In genomic region chr19:40380199-40381037, GRCh38 we compare ENCODE assay signal across 25 cellular contexts. TPM values are rescaled to one million over a fixed set of nuclear protein-coding genes. Genes with fewer than 3 reads are reported as not detected.
DNase-seq lines count a peak whose midpoint lies in the region; ATAC-seq, FAIRE-seq and TF ChIP-seq lines count a peak whose summit lies in the region.
"Had no signal": no experiment of that assay in that cellular context is flagged by ENCODE, and none has a peak within 500 bp of the region (broad histone marks: within the 10 kb centered on the region; RNA-seq: fewer than 3 reads in every experiment).

No MANE protein-coding gene starts in this region.

- BruUV-seq in HepG2 (replicated peaks; lab: Mats Ljungman, UMichigan), result no TSS peak

- no peaks in the 10 kb centered on the region for H3K79me2 ChIP-seq in HepG2 (ENCODE audit: insufficient read depth, low read length)

- no peaks in the 10 kb centered on the region for H3K9me3 Mint-ChIP-seq in effector memory CD8-positive, alpha-beta T cell
- H3K9me3 Mint-ChIP-seq: CD8-positive, alpha-beta memory T cell; GM23338; IgD-negative memory B cell had no signal

- POLR2A ChIA-PET in HEK293 (lab: Yijun Ruan, JAX) (interaction anchor here (0.6 to 2.1 kb wide), 7 partner anchors 9 to 1928 kb away, joined by 3 to 10 read pairs (median 5); partner anchors contain the start of genes C19orf47, PLD3 and SERTAD1), HepG2 (lab: Yijun Ruan, JAX) (no interaction called here)

- H4K20me1 ChIP-seq in HepG2 (ENCODE audit: insufficient read depth, low read length), result no peaks in the 10 kb centered on the region

- H3K27me3 ChIP-seq in HepG2 (ENCODE audit: control insufficient read depth in 1 of 2, insufficient read depth in 2 of 2, low read length in 2 of 2), result no peaks in the 10 kb centered on the region
- H3K27me3 ChIP-seq: BE2C had no signal

- no peak overlapping the region for H3K4me3 Mint-ChIP-seq in effector memory CD8-positive, alpha-beta T cell
- H3K4me3 Mint-ChIP-seq: CD14-positive monocyte; CD8-positive, alpha-beta memory T cell; GM23338 had no signal

- TF ChIP-seq POLR2A in HepG2 (IDR thresholded peaks at IDR 0.05; ENCODE audit: insufficient read depth in 1 of 2, low read depth in 2 of 2, low read length in 2 of 2), result no peak

- in situ Hi-C loops in HepG2 (cut with HindIII; ENCODE audit: extremely low pct_ligation_motif_present, low pct_unique_long_range_greater_than_20kb), result no loop called here

- DNase-seq in DMS53 (lab: John Stamatoyannopoulos, UW), result peak; percentile 15
- no peak for DNase-seq in DMS53 treated with DMSO at 0.1 percent for 48 hours (lab: John Stamatoyannopoulos, UW; ENCODE audit: unreplicated experiment)
- no peak for DNase-seq in HepG2 (ENCODE audit: low spot score)
- DNase-seq in urothelium cell line (ENCODE audit: low spot score), result no peak
- DNase-seq in effector memory CD8-positive, alpha-beta T cell, result no peak
- DNase-seq: ACHN; BE2C; CD8-positive, alpha-beta memory T cell; HCEC 1CT; NCI-H1048; NCI-H1417; NCI-H1694; NCI-H2029 treated with DMSO at 0.1 percent for 48 hours; NCI-H2227 treated with DMSO at 0.1 percent for 48 hours; NCI-H526 treated with DMSO at 0.1 percent for 48 hours; SIG-M5 had no signal

- no peak overlapping the region for H2AFZ ChIP-seq in HepG2 (ENCODE audit: low read length)
- H2AFZ ChIP-seq: GM23338 had no signal

- H3K27ac ChIP-seq in HEK293 (ENCODE audit: extremely low read depth, low read depth, low read length) (peak overlapping the region; percentile 16; the same call in 1 of the 2 replicates), HepG2 (ENCODE audit: extremely low read length, insufficient read depth, low read length) (no peak overlapping the region)
- H3K27ac ChIP-seq: 22Rv1, SK-N-MC had no signal

- TF ChIP-seq CTCF in HEK293 (tag by site-specific recombination; IDR thresholded peaks at IDR 0.05), result no peak
- TF ChIP-seq CTCF in HepG2 (CRISPR knock-in tag; IDR thresholded peaks at IDR 0.05), result no peak

- no peaks in the 10 kb centered on the region for H3K9me3 ChIP-seq in HEK293 (ENCODE audit: control insufficient read depth, insufficient read depth, low read depth, low read length)
- no peaks in the 10 kb centered on the region for H3K9me3 ChIP-seq in HepG2 (ENCODE audit: low read length)
- H3K9me3 ChIP-seq: BE2C had no signal

- H3K4me1 ChIP-seq in HEK293 (ENCODE audit: control insufficient read depth, insufficient read depth, low read length) (no peaks in the 10 kb centered on the region), HepG2 (ENCODE audit: insufficient read depth, low read length) (peaks cover 8% of the 10 kb centered on the region; the same call in 1 of the 2 replicates)
- H3K4me1 ChIP-seq: BE2C had no signal

- FAIRE-seq in HepG2 (lab: Jason Lieb, UNC) (no peak), urothelium cell line (lab: Jason Lieb, UNC) (peak; percentile 17)

- H3K4me1 Mint-ChIP-seq in effector memory CD8-positive, alpha-beta T cell (ENCODE audit: low read depth in 2 of 2), result peaks cover 0 to 3% of the 10 kb centered on the region in 2 donors
- H3K4me1 Mint-ChIP-seq: CD14-positive monocyte; CD8-positive, alpha-beta memory T cell; IgD-negative memory B cell had no signal

- intact Hi-C loops in HepG2 (cut with micrococcal nuclease; ENCODE audit: unreplicated experiment), result no loop called here

- no peak for TF ChIP-seq EP300 in HepG2 (IDR thresholded peaks at IDR 0.05; ENCODE audit: low read depth in 2 of 2, low read length in 2 of 2)
- no peak for TF ChIP-seq EP300 in HepG2 (CRISPR knock-in tag; IDR thresholded peaks at IDR 0.05; ENCODE audit: borderline replicate concordance)

- H3K4me2 ChIP-seq in HepG2 (ENCODE audit: low read depth, low read length), result no peak overlapping the region
- H3K4me2 ChIP-seq: GM23338 had no signal

- no peak overlapping the region for H3K4me3 ChIP-seq in HEK293 (ENCODE audit: low read depth, low read length)
- H3K4me3 ChIP-seq in HepG2 (replicated peaks in 1 of 3; ENCODE audit: insufficient read depth in 1 of 3, low read depth in 2 of 3, low read length in 3 of 3), result no peak overlapping the region
- H3K4me3 ChIP-seq: GM23338, SK-N-MC had no signal

- no peak overlapping the region for H3K9ac ChIP-seq in HepG2 (ENCODE audit: insufficient read depth, low read depth, low read length)

- no peak for ATAC-seq in HepG2
- no peak for ATAC-seq in effector memory CD8-positive, alpha-beta T cell (replicated peaks)
- ATAC-seq in GM19023 (IDR thresholded peaks at IDR 0.05; ENCODE audit: unreplicated experiment), result no peak
- ATAC-seq: Panc1 had no signal

- no peaks in the 10 kb centered on the region for H3K27me3 Mint-ChIP-seq in effector memory CD8-positive, alpha-beta T cell
- H3K27me3 Mint-ChIP-seq: IgD-negative memory B cell had no signal

- TF ChIP-seq RAD21 in HepG2 (CRISPR knock-in tag; IDR thresholded peaks at IDR 0.05), result no peak

- H3K27ac Mint-ChIP-seq in effector memory CD8-positive, alpha-beta T cell, result peak overlapping the region in 1 of 2 donors; percentile 63
- H3K27ac Mint-ChIP-seq: GM23338 had no signal

- WGBS in HepG2 (ENCODE audit: low lambda C conversion rate), result 90% methylated on average over 10 of the region's 37 CpGs

- CTCF ChIA-PET in HEK293 (lab: Yijun Ruan, JAX), result interaction anchor here (0.6 to 3.3 kb wide), 6 partner anchors 28 to 880 kb away, joined by 3 to 14 read pairs (median 3); no protein-coding TSS in a partner anchor
- CTCF ChIA-PET in HepG2 (lab: Yijun Ruan, JAX; ENCODE audit: low intra/inter-chr PET ratio, low total read pairs), result no interaction called here

- H3K36me3 ChIP-seq in HEK293 (ENCODE audit: control insufficient read depth in 2 of 2, insufficient read depth in 1 of 2, low read length in 2 of 2) (peaks cover 5 to 36% of the 10 kb centered on the region in 2 experiments; a peak in 2 of 3 replicates), HepG2 (replicated peaks in 1 of 2; ENCODE audit: control insufficient read depth in 1 of 2, insufficient read depth in 2 of 2, low read length in 2 of 2) (no peaks in the 10 kb centered on the region; a peak in 1 of 5 replicates)

- peaks cover 5% of the 10 kb centered on the region for H3K36me3 Mint-ChIP-seq in effector memory CD8-positive, alpha-beta T cell (ENCODE audit: insufficient read depth)

RNA-seq across cellular contexts. Expression of gene HIPK4, which starts 9.6 kb away (rescaled TPM):
- not detected in 2 replicates for total RNA-seq in HepG2 (2016; rRNA removed; fragmentation: Illumina TruSeq; extraction: Trizol)
- not detected in 2 replicates for total RNA-seq in HepG2 (2016; cell fraction: cytosol; rRNA removed; fragmentation: Illumina TruSeq; extraction: Trizol; ENCODE audit: low read depth)
- not detected in 2 replicates for total RNA-seq in HepG2 (2016; cell fraction: insoluble cytoplasmic fraction; rRNA removed; fragmentation: Illumina TruSeq; extraction: Trizol)
- not detected in 2 replicates for total RNA-seq in HepG2 (2016; cell fraction: membrane; rRNA removed; fragmentation: Illumina TruSeq; extraction: Trizol)
- total RNA-seq in HepG2 (2016; cell fraction: nucleus; rRNA removed; fragmentation: Illumina TruSeq; extraction: Trizol), result not detected in 2 replicates
- polyA plus RNA-seq in HepG2 (2011; rRNA removed), result 0.03 TPM in 1 of 2 replicates, not detected in the other
- 0.03 TPM in 1 of 2 replicates, not detected in the other for polyA plus RNA-seq in HepG2 (2011; cell fraction: cytosol; rRNA removed)
- not detected in 2 replicates for polyA plus RNA-seq in HepG2 (2011; cell fraction: nucleus; rRNA removed)
- not detected in 2 replicates for polyA plus RNA-seq in HepG2 (2012)
- not detected in 2 replicates for polyA plus RNA-seq in HepG2 (2016; cell fraction: cytosol; fragmentation: Illumina TruSeq; extraction: Trizol; ENCODE audit: low read depth)
- not detected in 2 replicates for polyA plus RNA-seq in HepG2 (2016; cell fraction: insoluble cytoplasmic fraction; fragmentation: Illumina TruSeq; extraction: Trizol; ENCODE audit: low read depth)
- not detected in 2 replicates for polyA plus RNA-seq in HepG2 (2016; cell fraction: membrane; fragmentation: Illumina TruSeq; extraction: Trizol; ENCODE audit: low read depth)
- not detected in 2 replicates for polyA plus RNA-seq in HepG2 (2016; cell fraction: nucleus; fragmentation: Illumina TruSeq; extraction: Trizol; ENCODE audit: insufficient read depth, low read depth)
- 0.07 TPM in 1 of 2 replicates, not detected in the other for polyA minus RNA-seq in HepG2 (2011; rRNA and poly(A)+ RNA removed; ENCODE audit: low replicate concordance)
- polyA minus RNA-seq in HepG2 (2011; cell fraction: cytosol; rRNA and poly(A)+ RNA removed), result not detected in 2 replicates
- polyA minus RNA-seq in HepG2 (2011; cell fraction: nucleus; rRNA and poly(A)+ RNA removed), result not detected in 2 replicates
- total RNA-seq: CD8-positive, alpha-beta memory T cell; NCI-H460 had no signal
- polyA plus RNA-seq: CD14-positive monocyte; CD8-positive, alpha-beta memory T cell had no signal

RNA-seq across cellular contexts. Expression of gene PLD3, which starts 31.9 kb away (rescaled TPM):
- 26.8 and 45.7 TPM in 2 replicates for total RNA-seq in HepG2 (2016; rRNA removed; fragmentation: Illumina TruSeq; extraction: Trizol)
- total RNA-seq in HepG2 (2016; cell fraction: cytosol; rRNA removed; fragmentation: Illumina TruSeq; extraction: Trizol; ENCODE audit: low read depth), result 18.2 and 19.0 TPM in 2 replicates
- total RNA-seq in HepG2 (2016; cell fraction: insoluble cytoplasmic fraction; rRNA removed; fragmentation: Illumina TruSeq; extraction: Trizol), result 29.0 and 47.3 TPM in 2 replicates
- total RNA-seq in HepG2 (2016; cell fraction: membrane; rRNA removed; fragmentation: Illumina TruSeq; extraction: Trizol), result 26.1 and 41.8 TPM in 2 replicates
- total RNA-seq in HepG2 (2016; cell fraction: nucleus; rRNA removed; fragmentation: Illumina TruSeq; extraction: Trizol), result 37.3 and 42.7 TPM in 2 replicates
- 164 and 203 TPM in 2 replicates for polyA plus RNA-seq in HepG2 (2011; rRNA removed)
- 105 and 149 TPM in 2 replicates for polyA plus RNA-seq in HepG2 (2011; cell fraction: cytosol; rRNA removed)
- polyA plus RNA-seq in HepG2 (2011; cell fraction: nucleus; rRNA removed), result 114 and 115 TPM in 2 replicates
- polyA plus RNA-seq in HepG2 (2012), result 107 and 135 TPM in 2 replicates
- polyA plus RNA-seq in HepG2 (2016; cell fraction: cytosol; fragmentation: Illumina TruSeq; extraction: Trizol; ENCODE audit: low read depth), result 16.6 and 27.8 TPM in 2 replicates
- polyA plus RNA-seq in HepG2 (2016; cell fraction: insoluble cytoplasmic fraction; fragmentation: Illumina TruSeq; extraction: Trizol; ENCODE audit: low read depth), result 36.6 and 37.2 TPM in 2 replicates
- polyA plus RNA-seq in HepG2 (2016; cell fraction: membrane; fragmentation: Illumina TruSeq; extraction: Trizol; ENCODE audit: low read depth), result 34.7 and 44.6 TPM in 2 replicates
- 75.1 and 78.1 TPM in 2 replicates for polyA plus RNA-seq in HepG2 (2016; cell fraction: nucleus; fragmentation: Illumina TruSeq; extraction: Trizol; ENCODE audit: insufficient read depth, low read depth)
- polyA minus RNA-seq in HepG2 (2011; rRNA and poly(A)+ RNA removed; ENCODE audit: low replicate concordance), result 86.0 and 162 TPM in 2 replicates
- 72.3 and 102 TPM in 2 replicates for polyA minus RNA-seq in HepG2 (2011; cell fraction: cytosol; rRNA and poly(A)+ RNA removed)
- 23.6 and 31.3 TPM in 2 replicates for polyA minus RNA-seq in HepG2 (2011; cell fraction: nucleus; rRNA and poly(A)+ RNA removed)

RNA-seq across cellular contexts. Expression of gene C19orf47, which starts 32.2 kb away (rescaled TPM):
- 6.8 and 8.1 TPM in 2 replicates for total RNA-seq in HepG2 (2016; rRNA removed; fragmentation: Illumina TruSeq; extraction: Trizol)
- 12.5 and 13.5 TPM in 2 replicates for total RNA-seq in HepG2 (2016; cell fraction: cytosol; rRNA removed; fragmentation: Illumina TruSeq; extraction: Trizol; ENCODE audit: low read depth)
- 5.6 and 9.0 TPM in 2 replicates for total RNA-seq in HepG2 (2016; cell fraction: insoluble cytoplasmic fraction; rRNA removed; fragmentation: Illumina TruSeq; extraction: Trizol)
- 18.7 and 22.9 TPM in 2 replicates for total RNA-seq in HepG2 (2016; cell fraction: membrane; rRNA removed; fragmentation: Illumina TruSeq; extraction: Trizol)
- 3.6 and 5.4 TPM in 2 replicates for total RNA-seq in HepG2 (2016; cell fraction: nucleus; rRNA removed; fragmentation: Illumina TruSeq; extraction: Trizol)
- 10.6 and 11.1 TPM in 2 replicates for polyA plus RNA-seq in HepG2 (2011; rRNA removed)
- polyA plus RNA-seq in HepG2 (2011; cell fraction: cytosol; rRNA removed), result 6.7 and 7.2 TPM in 2 replicates
- 10.7 and 10.8 TPM in 2 replicates for polyA plus RNA-seq in HepG2 (2011; cell fraction: nucleus; rRNA removed)
- polyA plus RNA-seq in HepG2 (2012), result 3.6 and 4.2 TPM in 2 replicates
- 12.8 and 17.0 TPM in 2 replicates for polyA plus RNA-seq in HepG2 (2016; cell fraction: cytosol; fragmentation: Illumina TruSeq; extraction: Trizol; ENCODE audit: low read depth)
- 9.6 and 11.1 TPM in 2 replicates for polyA plus RNA-seq in HepG2 (2016; cell fraction: insoluble cytoplasmic fraction; fragmentation: Illumina TruSeq; extraction: Trizol; ENCODE audit: low read depth)
- 23.8 and 24.6 TPM in 2 replicates for polyA plus RNA-seq in HepG2 (2016; cell fraction: membrane; fragmentation: Illumina TruSeq; extraction: Trizol; ENCODE audit: low read depth)
- polyA plus RNA-seq in HepG2 (2016; cell fraction: nucleus; fragmentation: Illumina TruSeq; extraction: Trizol; ENCODE audit: insufficient read depth, low read depth), result 12.8 and 13.4 TPM in 2 replicates
- 18.0 and 74.8 TPM in 2 replicates for polyA minus RNA-seq in HepG2 (2011; rRNA and poly(A)+ RNA removed; ENCODE audit: low replicate concordance)
- 7.0 and 8.4 TPM in 2 replicates for polyA minus RNA-seq in HepG2 (2011; cell fraction: cytosol; rRNA and poly(A)+ RNA removed)
- polyA minus RNA-seq in HepG2 (2011; cell fraction: nucleus; rRNA and poly(A)+ RNA removed), result 6.8 and 7.3 TPM in 2 replicates

RNA-seq across cellular contexts. Expression of gene PRX, which starts 32.8 kb away (rescaled TPM):
- total RNA-seq in HepG2 (2016; rRNA removed; fragmentation: Illumina TruSeq; extraction: Trizol), result 0.46 and 0.66 TPM in 2 replicates
- not detected in 2 replicates for total RNA-seq in HepG2 (2016; cell fraction: cytosol; rRNA removed; fragmentation: Illumina TruSeq; extraction: Trizol; ENCODE audit: low read depth)
- 0.39 and 0.78 TPM in 2 replicates for total RNA-seq in HepG2 (2016; cell fraction: insoluble cytoplasmic fraction; rRNA removed; fragmentation: Illumina TruSeq; extraction: Trizol)
- 0.03 and 0.12 TPM in 2 replicates for total RNA-seq in HepG2 (2016; cell fraction: membrane; rRNA removed; fragmentation: Illumina TruSeq; extraction: Trizol)
- total RNA-seq in HepG2 (2016; cell fraction: nucleus; rRNA removed; fragmentation: Illumina TruSeq; extraction: Trizol), result 0.38 and 0.40 TPM in 2 replicates
- 0.66 and 0.99 TPM in 2 replicates for polyA plus RNA-seq in HepG2 (2011; rRNA removed)
- polyA plus RNA-seq in HepG2 (2011; cell fraction: cytosol; rRNA removed), result 0.79 and 0.94 TPM in 2 replicates
- 0.76 and 0.99 TPM in 2 replicates for polyA plus RNA-seq in HepG2 (2011; cell fraction: nucleus; rRNA removed)
- polyA plus RNA-seq in HepG2 (2012), result 0.85 and 1.1 TPM in 2 replicates
- not detected in 2 replicates for polyA plus RNA-seq in HepG2 (2016; cell fraction: cytosol; fragmentation: Illumina TruSeq; extraction: Trizol; ENCODE audit: low read depth)
- 0.25 and 0.53 TPM in 2 replicates for polyA plus RNA-seq in HepG2 (2016; cell fraction: insoluble cytoplasmic fraction; fragmentation: Illumina TruSeq; extraction: Trizol; ENCODE audit: low read depth)
- polyA plus RNA-seq in HepG2 (2016; cell fraction: membrane; fragmentation: Illumina TruSeq; extraction: Trizol; ENCODE audit: low read depth), result 0.03 and 0.06 TPM in 2 replicates
- 1.1 TPM in 2 replicates for polyA plus RNA-seq in HepG2 (2016; cell fraction: nucleus; fragmentation: Illumina TruSeq; extraction: Trizol; ENCODE audit: insufficient read depth, low read depth)
- 0.51 and 1.1 TPM in 2 replicates for polyA minus RNA-seq in HepG2 (2011; rRNA and poly(A)+ RNA removed; ENCODE audit: low replicate concordance)
- 0.53 and 0.89 TPM in 2 replicates for polyA minus RNA-seq in HepG2 (2011; cell fraction: cytosol; rRNA and poly(A)+ RNA removed)
- polyA minus RNA-seq in HepG2 (2011; cell fraction: nucleus; rRNA and poly(A)+ RNA removed), result 0.52 and 0.62 TPM in 2 replicates

RNA-seq across cellular contexts. Expression of gene SERTAD1, which starts 45.4 kb away (rescaled TPM):
- 4.3 and 4.7 TPM in 2 replicates for total RNA-seq in HepG2 (2016; rRNA removed; fragmentation: Illumina TruSeq; extraction: Trizol)
- 1.8 and 2.1 TPM in 2 replicates for total RNA-seq in HepG2 (2016; cell fraction: cytosol; rRNA removed; fragmentation: Illumina TruSeq; extraction: Trizol; ENCODE audit: low read depth)
- 3.9 and 5.6 TPM in 2 replicates for total RNA-seq in HepG2 (2016; cell fraction: insoluble cytoplasmic fraction; rRNA removed; fragmentation: Illumina TruSeq; extraction: Trizol)
- total RNA-seq in HepG2 (2016; cell fraction: membrane; rRNA removed; fragmentation: Illumina TruSeq; extraction: Trizol), result 3.0 and 3.6 TPM in 2 replicates
- total RNA-seq in HepG2 (2016; cell fraction: nucleus; rRNA removed; fragmentation: Illumina TruSeq; extraction: Trizol), result 1.7 and 1.9 TPM in 2 replicates
- polyA plus RNA-seq in HepG2 (2011; rRNA removed), result 4.5 and 5.0 TPM in 2 replicates
- 5.0 and 7.0 TPM in 2 replicates for polyA plus RNA-seq in HepG2 (2011; cell fraction: cytosol; rRNA removed)
- 4.0 and 4.5 TPM in 2 replicates for polyA plus RNA-seq in HepG2 (2011; cell fraction: nucleus; rRNA removed)
- 1.4 and 1.9 TPM in 2 replicates for polyA plus RNA-seq in HepG2 (2012)
- polyA plus RNA-seq in HepG2 (2016; cell fraction: cytosol; fragmentation: Illumina TruSeq; extraction: Trizol; ENCODE audit: low read depth), result 0.94 and 1.1 TPM in 2 replicates
- 3.6 and 4.1 TPM in 2 replicates for polyA plus RNA-seq in HepG2 (2016; cell fraction: insoluble cytoplasmic fraction; fragmentation: Illumina TruSeq; extraction: Trizol; ENCODE audit: low read depth)
- polyA plus RNA-seq in HepG2 (2016; cell fraction: membrane; fragmentation: Illumina TruSeq; extraction: Trizol; ENCODE audit: low read depth), result 1.5 and 1.7 TPM in 2 replicates
- polyA plus RNA-seq in HepG2 (2016; cell fraction: nucleus; fragmentation: Illumina TruSeq; extraction: Trizol; ENCODE audit: insufficient read depth, low read depth), result 2.5 and 2.7 TPM in 2 replicates
- 2.7 and 5.6 TPM in 2 replicates for polyA minus RNA-seq in HepG2 (2011; rRNA and poly(A)+ RNA removed; ENCODE audit: low replicate concordance)
- polyA minus RNA-seq in HepG2 (2011; cell fraction: cytosol; rRNA and poly(A)+ RNA removed), result 1.1 and 1.2 TPM in 2 replicates
- 1.7 and 2.0 TPM in 2 replicates for polyA minus RNA-seq in HepG2 (2011; cell fraction: nucleus; rRNA and poly(A)+ RNA removed)
